ENCODE assay signal across 11 cellular contexts in genomic region chr1:179038528-179039281, GRCh38. TPM values are rescaled to one million over a fixed set of nuclear protein-coding genes. Genes with fewer than 3 reads are reported as not detected.
DNase-seq lines count a peak whose midpoint lies in the region; ATAC-seq lines count a peak whose summit lies in the region.
"Had no signal": no experiment of that assay in that cellular context is flagged by ENCODE, and none has a peak within 500 bp of the region (broad histone marks: within the 10 kb centered on the region; RNA-seq: fewer than 3 reads in every experiment).

No MANE protein-coding gene starts in this region.

- peak overlapping the region; percentile 69 for H3K27ac Mint-ChIP-seq in activated CD4-positive, alpha-beta T cell treated with anti-CD3 and anti-CD28 coated beads for 36 hours
- peak overlapping the region; percentile 29 for H3K27ac Mint-ChIP-seq in activated T-helper 2 cell treated with anti-CD3 and anti-CD28 coated beads, Interferon-gamma antibody, Interleukin-2, Interleukin-4, amounts not matched to agents 10 μg/mL and 5 μg/mL and 100 μg/mL, durations not matched to agents 14 hours and 24 hours and 36 hours
- H3K27ac Mint-ChIP-seq: activated B cell treated with CpG ODN at 0.5 μM for 24 hours had no signal

- ATAC-seq in activated CD4-positive, alpha-beta T cell treated with anti-CD3 and anti-CD28 coated beads for 36 hours = peak; percentile 20
- ATAC-seq in sciatic nerve = no peak
- no peak for ATAC-seq in HG03108 (IDR thresholded peaks at IDR 0.05; ENCODE audit: unreplicated experiment)
- ATAC-seq: gastroesophageal sphincter had no signal

- no peak overlapping the region for H2AFZ ChIP-seq in mesenchymal stem cell (ENCODE audit: low read depth, low read length)

- H3K27me3 ChIP-seq in HUES64 (ENCODE audit: insufficient read depth, low read length) (no peaks in the 10 kb centered on the region), mesenchymal stem cell (ENCODE audit: control insufficient read depth in 1 of 2, insufficient read depth in 1 of 2, low read length in 2 of 2) (no peaks in the 10 kb centered on the region)
- H3K27me3 ChIP-seq: gastroesophageal sphincter had no signal

- H2BK5ac ChIP-seq in mesenchymal stem cell (ENCODE audit: low read depth, low read length, poor library complexity, severe bottlenecking) = no peak overlapping the region

- H3K27ac ChIP-seq in HUES64 (ENCODE audit: low read depth, low read length) = 0 out of 2 replicates have a peak overlapping the region, but pooled peaks have one; percentile 30
- H3K27ac ChIP-seq in mesenchymal stem cell (ENCODE audit: low read length, poor library complexity, severe bottlenecking) = no peak overlapping the region

- no peak overlapping the region for H3K4me3 Mint-ChIP-seq in activated CD4-positive, alpha-beta T cell treated with anti-CD3 and anti-CD28 coated beads for 36 hours
- peak overlapping the region; percentile 11 for H3K4me3 Mint-ChIP-seq in activated T-helper 2 cell treated with anti-CD3 and anti-CD28 coated beads, Interferon-gamma antibody, Interleukin-2, Interleukin-4, amounts not matched to agents 10 μg/mL and 5 μg/mL and 100 μg/mL, durations not matched to agents 14 hours and 24 hours and 36 hours (ENCODE audit: low read depth)
- H3K4me3 Mint-ChIP-seq: activated B cell treated with CpG ODN at 0.5 μM for 24 hours had no signal

- H3K4me2 ChIP-seq in mesenchymal stem cell (ENCODE audit: low read length, poor library complexity, severe bottlenecking) = no peak overlapping the region

- H3K4me3 ChIP-seq in HUES64 (ENCODE audit: low read length) (no peak overlapping the region), mesenchymal stem cell (ENCODE audit: insufficient read depth in 1 of 2, low read depth in 1 of 2, low read length in 2 of 2) (no peak overlapping the region)
- H3K4me3 ChIP-seq: gastroesophageal sphincter had no signal

- H3K36me3 ChIP-seq in HUES64 (ENCODE audit: insufficient read depth, low read length) = no peaks in the 10 kb centered on the region
- peaks cover 0 to 6% of the 10 kb centered on the region in 2 experiments for H3K36me3 ChIP-seq in mesenchymal stem cell (ENCODE audit: control insufficient read depth in 1 of 2, insufficient read depth in 2 of 2, low read depth in 1 of 2, low read length in 2 of 2)
- H3K36me3 ChIP-seq: gastroesophageal sphincter had no signal

- H3K9ac ChIP-seq in HUES64 (ENCODE audit: low read depth, low read length) (no peak overlapping the region), mesenchymal stem cell (ENCODE audit: low read length) (peak overlapping the region; percentile 33)

- no peak overlapping the region for H3K23ac ChIP-seq in mesenchymal stem cell (ENCODE audit: low read length in 2 of 2)

- peaks cover 21% of the 10 kb centered on the region for H3K4me1 ChIP-seq in HUES64 (ENCODE audit: insufficient read depth, low read length)
- H3K4me1 ChIP-seq in mesenchymal stem cell (ENCODE audit: control insufficient read depth, insufficient read depth, low read depth, low read length) = peaks cover 8% of the 10 kb centered on the region

- H4K8ac ChIP-seq in mesenchymal stem cell (ENCODE audit: low read length) = no peak overlapping the region

- CTCF ChIA-PET in activated CD4-positive, alpha-beta T cell treated with anti-CD3 and anti-CD28 coated beads for 36 hours (lab: Charles Lee) = interaction anchor here (2.0 kb wide), 1 partner anchor 12 kb away, joined by 5 read pairs; no protein-coding TSS in a partner anchor

- H3K27me3 Mint-ChIP-seq in activated CD4-positive, alpha-beta T cell treated with anti-CD3 and anti-CD28 coated beads for 36 hours = no peaks in the 10 kb centered on the region
- H3K27me3 Mint-ChIP-seq in activated T-helper 2 cell treated with anti-CD3 and anti-CD28 coated beads, Interferon-gamma antibody, Interleukin-2, Interleukin-4, amounts not matched to agents 10 μg/mL and 5 μg/mL and 100 μg/mL, durations not matched to agents 14 hours and 24 hours and 36 hours (ENCODE audit: low read depth) = no peaks in the 10 kb centered on the region
- H3K27me3 Mint-ChIP-seq: activated B cell treated with CpG ODN at 0.5 μM for 24 hours had no signal

- no peak overlapping the region for H3K14ac ChIP-seq in mesenchymal stem cell (ENCODE audit: low read length in 2 of 2)

- no peak overlapping the region for H3K18ac ChIP-seq in mesenchymal stem cell (ENCODE audit: low read depth in 1 of 2, low read length in 2 of 2)

- no peak for DNase-seq in activated CD4-positive, alpha-beta T cell treated with anti-CD3 and anti-CD28 coated beads for 36 hours
- no peak for DNase-seq in activated CD4-positive, alpha-beta T cell treated with anti-CD3 and anti-CD28 coated beads, Interleukin-2, amount 50 U/mL, for 1 hour
- no peak for DNase-seq in activated T-helper 2 cell treated with anti-CD3 and anti-CD28 coated beads, Interferon-gamma antibody, Interleukin-2, Interleukin-4, amounts not matched to agents 10 μg/mL and 5 μg/mL and 100 μg/mL, durations not matched to agents 14 hours and 24 hours and 36 hours (ENCODE audit: low spot score)
- DNase-seq in mesenchymal stem cell (no peak), sciatic nerve (ENCODE audit: low spot score) (no peak), D341Med (ENCODE audit: low spot score) (no peak)
- DNase-seq: activated B cell treated with CpG ODN at 0.5 μM for 24 hours, Kasumi-1 had no signal

- POLR2A ChIA-PET in activated CD4-positive, alpha-beta T cell treated with anti-CD3 and anti-CD28 coated beads for 36 hours (lab: Charles Lee) = no interaction called here

- 70% methylated on average over 1 of the region's 1 CpG for WGBS in HUES64
- WGBS in mesenchymal stem cell = 38% methylated on average over 1 of the region's 1 CpG

- no peak overlapping the region for H4K91ac ChIP-seq in mesenchymal stem cell (ENCODE audit: low read length)

- no peak overlapping the region for H2BK12ac ChIP-seq in mesenchymal stem cell (ENCODE audit: low read length in 2 of 2)

- H3K4ac ChIP-seq in mesenchymal stem cell (ENCODE audit: low read depth in 1 of 2, low read length in 2 of 2) = no peak overlapping the region

- no peak overlapping the region for H2BK120ac ChIP-seq in mesenchymal stem cell (ENCODE audit: low read depth, low read length)

- H2AK5ac ChIP-seq in mesenchymal stem cell (ENCODE audit: low read length, severe bottlenecking) = no peak overlapping the region

- H2BK15ac ChIP-seq in mesenchymal stem cell (ENCODE audit: low read depth, poor library complexity, severe bottlenecking) = no peak overlapping the region

- peaks cover 6% of the 10 kb centered on the region for H3K36me3 Mint-ChIP-seq in activated CD4-positive, alpha-beta T cell treated with anti-CD3 and anti-CD28 coated beads for 36 hours (ENCODE audit: low read depth)
- peaks cover 4% of the 10 kb centered on the region for H3K36me3 Mint-ChIP-seq in activated T-helper 2 cell treated with anti-CD3 and anti-CD28 coated beads, Interferon-gamma antibody, Interleukin-2, Interleukin-4, amounts not matched to agents 10 μg/mL and 5 μg/mL and 100 μg/mL, durations not matched to agents 14 hours and 24 hours and 36 hours (ENCODE audit: low read depth)

- intact Hi-C loops in activated CD4-positive, alpha-beta T cell treated with anti-CD3 and anti-CD28 coated beads for 36 hours (cut with DNase I, micrococcal nuclease) = loop anchor here in 1 of 2 experiments (5.0 kb wide), 1 partner anchor 104 kb away; no protein-coding TSS in a partner anchor
- intact Hi-C loops in activated T-helper 2 cell treated with anti-CD3 and anti-CD28 coated beads, Interferon-gamma antibody, Interleukin-2, Interleukin-4, amounts not matched to agents 10 μg/mL and 5 μg/mL and 100 μg/mL, durations not matched to agents 14 hours and 24 hours and 36 hours (cut with micrococcal nuclease) = loop anchor here (5.0 kb wide), 2 partner anchors 104 to 914 kb away; partner anchors contain the start of gene CEP350
- intact Hi-C loops in sciatic nerve (cut with DNase I) = no loop called here

- H3K9me3 ChIP-seq in HUES64 (ENCODE audit: insufficient read depth, low read depth, low read length) = no peaks in the 10 kb centered on the region
- no peaks in the 10 kb centered on the region for H3K9me3 ChIP-seq in mesenchymal stem cell (ENCODE audit: control insufficient read depth, low read length)
- H3K9me3 ChIP-seq: gastroesophageal sphincter had no signal

- H3K79me1 ChIP-seq in mesenchymal stem cell (replicated peaks; ENCODE audit: low read length, poor library complexity, severe bottlenecking) = peaks cover 35% of the 10 kb centered on the region

- H3K9me3 Mint-ChIP-seq in activated CD4-positive, alpha-beta T cell treated with anti-CD3 and anti-CD28 coated beads for 36 hours (ENCODE audit: low read depth) = no peaks in the 10 kb centered on the region
- H3K9me3 Mint-ChIP-seq in activated T-helper 2 cell treated with anti-CD3 and anti-CD28 coated beads, Interferon-gamma antibody, Interleukin-2, Interleukin-4, amounts not matched to agents 10 μg/mL and 5 μg/mL and 100 μg/mL, durations not matched to agents 14 hours and 24 hours and 36 hours = no peaks in the 10 kb centered on the region
- H3K9me3 Mint-ChIP-seq: activated B cell treated with CpG ODN at 0.5 μM for 24 hours had no signal

- peaks cover 54% of the 10 kb centered on the region for H3K4me1 Mint-ChIP-seq in activated CD4-positive, alpha-beta T cell treated with anti-CD3 and anti-CD28 coated beads for 36 hours
- H3K4me1 Mint-ChIP-seq in activated T-helper 2 cell treated with anti-CD3 and anti-CD28 coated beads, Interferon-gamma antibody, Interleukin-2, Interleukin-4, amounts not matched to agents 10 μg/mL and 5 μg/mL and 100 μg/mL, durations not matched to agents 14 hours and 24 hours and 36 hours (ENCODE audit: low read depth) = peaks cover 49% of the 10 kb centered on the region

RNA-seq across cellular contexts. Expression of gene FAM20B, which starts 13.0 kb away (rescaled TPM):
- total RNA-seq in activated CD4-positive, alpha-beta T cell treated with anti-CD3 and anti-CD28 coated beads for 36 hours = 10 to 100 TPM; 21.7 to 35.8 TPM
- 20.0 TPM for polyA plus RNA-seq in HUES64 (2013, experiment 1 of 2)
- 24.5 TPM for polyA plus RNA-seq in HUES64 (2013, experiment 2 of 2)
- 38.1 and 39.7 TPM in 2 replicates for total RNA-seq in activated T-helper 2 cell treated with anti-CD3 and anti-CD28 coated beads, Interferon-gamma antibody, Interleukin-2, Interleukin-4, amounts not matched to agents 10 μg/mL and 5 μg/mL and 100 μg/mL, durations not matched to agents 14 hours and 24 hours and 36 hours
- 19.5 TPM for polyA plus RNA-seq in mesenchymal stem cell (2013, experiment 1 of 2)
- 19.9 TPM for polyA plus RNA-seq in mesenchymal stem cell (2013, experiment 2 of 2)
- 81.2 TPM for total RNA-seq in sciatic nerve

RNA-seq across cellular contexts. Expression of gene TOR3A, which starts 43.2 kb away (rescaled TPM):
- total RNA-seq in activated CD4-positive, alpha-beta T cell treated with anti-CD3 and anti-CD28 coated beads for 36 hours = 10 to 100 TPM; 29.4 TPM
- polyA plus RNA-seq in HUES64 (2013, experiment 1 of 2) = 14.2 TPM
- 13.9 TPM for polyA plus RNA-seq in HUES64 (2013, experiment 2 of 2)
- 34.1 and 35.3 TPM in 2 replicates for total RNA-seq in activated T-helper 2 cell treated with anti-CD3 and anti-CD28 coated beads, Interferon-gamma antibody, Interleukin-2, Interleukin-4, amounts not matched to agents 10 μg/mL and 5 μg/mL and 100 μg/mL, durations not matched to agents 14 hours and 24 hours and 36 hours
- polyA plus RNA-seq in mesenchymal stem cell (2013, experiment 1 of 2) = 15.8 TPM
- 15.6 TPM for polyA plus RNA-seq in mesenchymal stem cell (2013, experiment 2 of 2)
- 18.4 TPM for total RNA-seq in sciatic nerve
